ENCODE assay signal across 1 cellular context in the genomic region with DNA sequence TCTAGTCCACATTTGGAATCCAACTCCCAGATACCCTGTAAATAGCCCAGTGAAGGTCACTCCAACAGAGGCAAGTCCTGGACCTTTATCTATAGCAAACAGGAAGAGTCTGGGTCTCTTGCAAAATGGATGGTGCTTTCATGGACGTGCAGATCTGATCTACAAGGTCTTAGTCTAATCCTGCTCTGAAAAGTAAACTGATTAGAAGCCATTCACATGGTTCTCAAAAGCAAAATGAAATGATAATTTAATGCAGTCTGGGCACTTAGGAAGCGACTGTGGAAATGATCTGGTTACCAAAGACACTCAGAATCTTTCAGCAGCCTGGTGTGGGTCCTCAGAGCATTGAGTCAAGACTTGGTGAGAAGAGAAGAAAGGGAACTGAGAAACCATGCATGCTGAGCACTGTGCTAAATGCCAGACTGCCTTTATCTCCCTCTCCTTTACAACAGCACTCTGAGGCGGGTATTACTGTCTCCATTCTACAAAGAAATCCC.
TF ChIP-seq lines count a peak whose summit lies in the region.

No MANE protein-coding gene starts in this region.

TF ChIP-seq in HepG2, 621 proteins besides CTCF, POLR2A, EP300 and RAD21 (continued from another document and continues in another):
- no peak for TF ChIP-seq SNAPC4 (CRISPR knock-in tag; IDR thresholded peaks at IDR 0.05)
- TF ChIP-seq ZNF850 (CRISPR knock-in tag; conservative IDR thresholded peaks at IDR 0.05), result no peak
- TF ChIP-seq NR3C1 (CRISPR knock-in tag; IDR thresholded peaks at IDR 0.05), result no peak
- no peak for TF ChIP-seq GPN1 (CRISPR knock-in tag; IDR thresholded peaks at IDR 0.05; ENCODE audit: borderline replicate concordance)
- no peak for TF ChIP-seq SRSF1 (optimal IDR thresholded peaks at IDR 0.05; ENCODE audit: low read depth, low read length)
- TF ChIP-seq ZMAT3 (CRISPR knock-in tag; conservative IDR thresholded peaks at IDR 0.05), result no peak
- TF ChIP-seq ZNF234 (CRISPR knock-in tag; conservative IDR thresholded peaks at IDR 0.05), result no peak
- peak; percentile 84 for TF ChIP-seq POGZ (CRISPR knock-in tag; IDR thresholded peaks at IDR 0.05)
- TF ChIP-seq ZNF574 (CRISPR knock-in tag; IDR thresholded peaks at IDR 0.05), result 0 out of 2 replicates have a peak, but pooled peaks have one; percentile 28
- TF ChIP-seq RXRA (CRISPR knock-in tag; IDR thresholded peaks at IDR 0.05), result no peak
- peak; percentile 89 for TF ChIP-seq ISL2 (CRISPR knock-in tag; IDR thresholded peaks at IDR 0.05)
- TF ChIP-seq HHEX (CRISPR knock-in tag; IDR thresholded peaks at IDR 0.05), result no peak
- TF ChIP-seq, protein P1, sequence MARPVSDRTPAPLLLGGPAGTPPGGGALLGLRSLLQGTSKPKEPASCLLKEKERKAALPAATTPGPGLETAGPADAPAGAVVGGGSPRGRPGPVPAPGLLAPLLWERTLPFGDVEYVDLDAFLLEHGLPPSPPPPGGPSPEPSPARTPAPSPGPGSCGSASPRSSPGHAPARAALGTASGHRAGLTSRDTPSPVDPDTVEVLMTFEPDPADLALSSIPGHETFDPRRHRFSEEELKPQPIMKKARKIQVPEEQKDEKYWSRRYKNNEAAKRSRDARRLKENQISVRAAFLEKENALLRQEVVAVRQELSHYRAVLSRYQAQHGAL (CRISPR knock-in tag; IDR thresholded peaks at IDR 0.05; ENCODE audit: not compliant biosample characterization), result no peak
- no peak for TF ChIP-seq NCOA1 (CRISPR knock-in tag; IDR thresholded peaks at IDR 0.05)
- no peak for TF ChIP-seq DDIT3 (CRISPR knock-in tag; IDR thresholded peaks at IDR 0.05)
- TF ChIP-seq FOXA3 (CRISPR knock-in tag; IDR thresholded peaks at IDR 0.05), result peak; percentile 55
- TF ChIP-seq KDM5B (CRISPR knock-in tag; IDR thresholded peaks at IDR 0.05; ENCODE audit: borderline replicate concordance), result no peak
- no peak for TF ChIP-seq MIER3 (CRISPR knock-in tag; IDR thresholded peaks at IDR 0.05; ENCODE audit: borderline replicate concordance)
- TF ChIP-seq PBX2 (CRISPR knock-in tag; IDR thresholded peaks at IDR 0.05), result no peak
- TF ChIP-seq SRSF4 (IDR thresholded peaks at IDR 0.05; ENCODE audit: low read depth, low read length, poor library complexity, severe bottlenecking), result no peak
- no peak for TF ChIP-seq SNAPC5 (CRISPR knock-in tag; IDR thresholded peaks at IDR 0.05; ENCODE audit: borderline replicate concordance)
- TF ChIP-seq SAP130 (CRISPR knock-in tag; IDR thresholded peaks at IDR 0.05; ENCODE audit: low read depth), result no peak
- TF ChIP-seq WIZ (CRISPR knock-in tag; IDR thresholded peaks at IDR 0.05), result no peak
- no peak for TF ChIP-seq TAF1 (CRISPR knock-in tag; IDR thresholded peaks at IDR 0.05)
- TF ChIP-seq, protein P2, sequence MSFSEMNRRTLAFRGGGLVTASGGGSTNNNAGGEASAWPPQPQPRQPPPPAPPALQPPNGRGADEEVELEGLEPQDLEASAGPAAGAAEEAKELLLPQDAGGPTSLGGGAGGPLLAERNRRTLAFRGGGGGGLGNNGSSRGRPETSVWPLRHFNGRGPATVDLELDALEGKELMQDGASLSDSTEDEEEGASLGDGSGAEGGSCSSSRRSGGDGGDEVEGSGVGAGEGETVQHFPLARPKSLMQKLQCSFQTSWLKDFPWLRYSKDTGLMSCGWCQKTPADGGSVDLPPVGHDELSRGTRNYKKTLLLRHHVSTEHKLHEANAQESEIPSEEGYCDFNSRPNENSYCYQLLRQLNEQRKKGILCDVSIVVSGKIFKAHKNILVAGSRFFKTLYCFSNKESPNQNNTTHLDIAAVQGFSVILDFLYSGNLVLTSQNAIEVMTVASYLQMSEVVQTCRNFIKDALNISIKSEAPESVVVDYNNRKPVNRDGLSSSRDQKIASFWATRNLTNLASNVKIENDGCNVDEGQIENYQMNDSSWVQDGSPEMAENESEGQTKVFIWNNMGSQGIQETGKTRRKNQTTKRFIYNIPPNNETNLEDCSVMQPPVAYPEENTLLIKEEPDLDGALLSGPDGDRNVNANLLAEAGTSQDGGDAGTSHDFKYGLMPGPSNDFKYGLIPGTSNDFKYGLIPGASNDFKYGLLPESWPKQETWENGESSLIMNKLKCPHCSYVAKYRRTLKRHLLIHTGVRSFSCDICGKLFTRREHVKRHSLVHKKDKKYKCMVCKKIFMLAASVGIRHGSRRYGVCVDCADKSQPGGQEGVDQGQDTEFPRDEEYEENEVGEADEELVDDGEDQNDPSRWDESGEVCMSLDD (CRISPR knock-in tag; IDR thresholded peaks at IDR 0.05; ENCODE audit: borderline replicate concordance), result no peak
- no peak for TF ChIP-seq ZNF577 (CRISPR knock-in tag; IDR thresholded peaks at IDR 0.05; ENCODE audit: borderline replicate concordance, low read depth)
- TF ChIP-seq, protein P3, sequence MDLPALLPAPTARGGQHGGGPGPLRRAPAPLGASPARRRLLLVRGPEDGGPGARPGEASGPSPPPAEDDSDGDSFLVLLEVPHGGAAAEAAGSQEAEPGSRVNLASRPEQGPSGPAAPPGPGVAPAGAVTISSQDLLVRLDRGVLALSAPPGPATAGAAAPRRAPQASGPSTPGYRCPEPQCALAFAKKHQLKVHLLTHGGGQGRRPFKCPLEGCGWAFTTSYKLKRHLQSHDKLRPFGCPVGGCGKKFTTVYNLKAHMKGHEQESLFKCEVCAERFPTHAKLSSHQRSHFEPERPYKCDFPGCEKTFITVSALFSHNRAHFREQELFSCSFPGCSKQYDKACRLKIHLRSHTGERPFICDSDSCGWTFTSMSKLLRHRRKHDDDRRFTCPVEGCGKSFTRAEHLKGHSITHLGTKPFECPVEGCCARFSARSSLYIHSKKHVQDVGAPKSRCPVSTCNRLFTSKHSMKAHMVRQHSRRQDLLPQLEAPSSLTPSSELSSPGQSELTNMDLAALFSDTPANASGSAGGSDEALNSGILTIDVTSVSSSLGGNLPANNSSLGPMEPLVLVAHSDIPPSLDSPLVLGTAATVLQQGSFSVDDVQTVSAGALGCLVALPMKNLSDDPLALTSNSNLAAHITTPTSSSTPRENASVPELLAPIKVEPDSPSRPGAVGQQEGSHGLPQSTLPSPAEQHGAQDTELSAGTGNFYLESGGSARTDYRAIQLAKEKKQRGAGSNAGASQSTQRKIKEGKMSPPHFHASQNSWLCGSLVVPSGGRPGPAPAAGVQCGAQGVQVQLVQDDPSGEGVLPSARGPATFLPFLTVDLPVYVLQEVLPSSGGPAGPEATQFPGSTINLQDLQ (CRISPR knock-in tag; IDR thresholded peaks at IDR 0.05), result no peak
- TF ChIP-seq ZNF20 (CRISPR knock-in tag; IDR thresholded peaks at IDR 0.05), result no peak
- no peak for TF ChIP-seq ZNF616 (CRISPR knock-in tag; IDR thresholded peaks at IDR 0.05; ENCODE audit: low read depth)
- TF ChIP-seq TBX3 (IDR thresholded peaks at IDR 0.05; ENCODE audit: borderline replicate concordance), result no peak
- no peak for TF ChIP-seq ZNF101 (CRISPR knock-in tag; IDR thresholded peaks at IDR 0.05; ENCODE audit: borderline replicate concordance, low read depth)
- peak; percentile 57; the same call in 1 of the 2 replicates for TF ChIP-seq ZNF264 (CRISPR knock-in tag; IDR thresholded peaks at IDR 0.05)
- peak; percentile 65; the same call in 1 of the 2 replicates for TF ChIP-seq RXRB (CRISPR knock-in tag; IDR thresholded peaks at IDR 0.05; ENCODE audit: borderline replicate concordance)
